ENCODE assay signal across 7 cellular contexts in the genomic region with DNA sequence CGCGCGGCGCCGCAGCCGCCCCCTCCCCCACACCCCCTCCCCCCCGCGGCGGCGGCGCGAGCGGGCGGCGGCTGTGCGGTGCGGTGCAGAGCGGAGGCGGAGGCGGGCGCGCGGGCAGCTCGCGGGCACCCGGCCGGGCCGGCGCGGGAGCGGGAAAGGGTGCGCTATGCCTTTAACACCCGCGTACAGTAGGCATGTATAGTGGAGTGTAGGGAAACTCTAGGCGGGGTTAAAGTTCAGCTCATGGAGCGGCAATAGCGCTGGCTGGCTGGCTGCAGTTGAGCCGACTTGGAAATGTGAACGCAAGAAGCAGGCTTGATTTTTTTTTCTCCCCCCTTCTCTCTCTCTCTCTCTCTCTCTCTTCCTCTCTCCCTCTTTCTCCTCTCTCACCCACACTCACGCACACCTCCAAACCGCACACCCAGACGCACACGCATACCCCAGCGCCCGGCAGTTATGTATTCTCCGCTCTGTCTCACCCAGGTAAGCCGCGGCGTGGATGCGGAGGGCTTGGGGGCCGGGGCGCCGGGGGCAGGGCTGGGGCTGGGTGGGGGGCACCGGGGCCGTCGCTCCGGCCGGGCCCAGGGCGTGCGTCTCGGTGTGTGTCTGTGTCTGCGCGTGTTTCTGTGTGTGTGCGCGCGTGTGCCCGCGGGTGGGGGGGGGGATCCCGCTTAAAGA. TPM values are rescaled to one million over a fixed set of nuclear protein-coding genes. Genes with fewer than 3 reads are reported as not detected.
DNase-seq lines count a peak whose midpoint lies in the region; ATAC-seq lines count a peak whose summit lies in the region.

A gene (plus strand): TSS at position 226 of the 678 bp plus-strand sequence.

- WGBS in GM23248 (ENCODE audit: low coverage in 1 of 2, low lambda C conversion rate in 2 of 2, missing lambda C conversion rate in 2 of 2), 2 experiments: 1% methylated on average over 43 to 48 of the region's 69 CpGs

- no peaks in the 10 kb centered on the region for H4K20me1 ChIP-seq in GM23248 (ENCODE audit: insufficient read depth)

- peak within 1 kb of the TSS; percentile 81 for H3K9ac ChIP-seq in GM23248

- ATAC-seq in GM18520 (IDR thresholded peaks at IDR 0.05; ENCODE audit: unreplicated experiment): no peak

- H3K9me3 ChIP-seq in GM23248 (ENCODE audit: low read depth): no peaks in the 10 kb centered on the region

- H3K4me2 ChIP-seq in GM23248 (ENCODE audit: unreplicated experiment): peak within 1 kb of the TSS; percentile 85

- no peaks in the 10 kb centered on the region for H3K36me3 ChIP-seq in GM23248 (ENCODE audit: low read depth)

- in situ Hi-C loops in GM23248 (cut with MboI): no loop called here

- H3K27me3 ChIP-seq in GM23248 (replicated peaks; ENCODE audit: insufficient read depth): no peaks in the 10 kb centered on the region

- peaks cover 39% of the 10 kb centered on the region for H3K4me1 ChIP-seq in GM23248 (ENCODE audit: insufficient read depth)

- H3K27ac ChIP-seq in GM23248 (0 out of 2 replicates have a peak within 1 kb of the TSS, but pooled peaks have one; percentile 13), epithelial cell of prostate (peak within 1 kb of the TSS; percentile 73)

- H3F3A ChIP-seq in GM23248 (ENCODE audit: insufficient read depth): peaks cover 34% of the 10 kb centered on the region

- peak within 1 kb of the TSS; percentile 83 for H3K4me3 ChIP-seq in GM23248

- peak within 1 kb of the TSS; percentile 87 for H2AFZ ChIP-seq in GM23248

- H3K79me2 ChIP-seq in GM23248 (ENCODE audit: insufficient read depth): peaks cover 30% of the 10 kb centered on the region

- peak; percentile 75 for DNase-seq in GM23248
- peak; percentile 73 for DNase-seq in NCI-H460 (ENCODE audit: extremely low read depth, low read depth)
- DNase-seq in activated CD8-positive, alpha-beta memory T cell treated with anti-CD3 and anti-CD28 coated beads for 24 hours: peak; percentile 65
- DNase-seq in epithelial cell of prostate (ENCODE audit: low read depth, low spot score): no peak
- DNase-seq in mesenteric fat pad (ENCODE audit: low spot score): peak; percentile 89
- DNase-seq in superior temporal gyrus (ENCODE audit: extremely low spot score): peak; percentile 68

- no peaks in the 10 kb centered on the region for H3K9me2 ChIP-seq in GM23248 (ENCODE audit: insufficient read depth)

RNA-seq across cellular contexts. Expression of the gene that starts here (rescaled TPM):
- 3.4 and 4.0 TPM in 2 replicates for total RNA-seq in GM23248 (2014; rRNA removed; shearing (Covaris generic))
- 7.7 and 8.8 TPM in 2 replicates for polyA plus RNA-seq in GM23248 (2016; fragmentation: Nextera tagmentation; extraction: Ambion mirVana)
- 15.1 and 16.9 TPM in 2 replicates for total RNA-seq in NCI-H460 (2014; rRNA removed; shearing (Covaris generic))
- polyA plus RNA-seq in NCI-H460 (2014; cell fraction: nucleus; rRNA removed): 5.7 and 7.4 TPM in 2 replicates
- 111 TPM for total RNA-seq in mesenteric fat pad
